ENCODE assay signal across 1 cellular context in the genomic region with DNA sequence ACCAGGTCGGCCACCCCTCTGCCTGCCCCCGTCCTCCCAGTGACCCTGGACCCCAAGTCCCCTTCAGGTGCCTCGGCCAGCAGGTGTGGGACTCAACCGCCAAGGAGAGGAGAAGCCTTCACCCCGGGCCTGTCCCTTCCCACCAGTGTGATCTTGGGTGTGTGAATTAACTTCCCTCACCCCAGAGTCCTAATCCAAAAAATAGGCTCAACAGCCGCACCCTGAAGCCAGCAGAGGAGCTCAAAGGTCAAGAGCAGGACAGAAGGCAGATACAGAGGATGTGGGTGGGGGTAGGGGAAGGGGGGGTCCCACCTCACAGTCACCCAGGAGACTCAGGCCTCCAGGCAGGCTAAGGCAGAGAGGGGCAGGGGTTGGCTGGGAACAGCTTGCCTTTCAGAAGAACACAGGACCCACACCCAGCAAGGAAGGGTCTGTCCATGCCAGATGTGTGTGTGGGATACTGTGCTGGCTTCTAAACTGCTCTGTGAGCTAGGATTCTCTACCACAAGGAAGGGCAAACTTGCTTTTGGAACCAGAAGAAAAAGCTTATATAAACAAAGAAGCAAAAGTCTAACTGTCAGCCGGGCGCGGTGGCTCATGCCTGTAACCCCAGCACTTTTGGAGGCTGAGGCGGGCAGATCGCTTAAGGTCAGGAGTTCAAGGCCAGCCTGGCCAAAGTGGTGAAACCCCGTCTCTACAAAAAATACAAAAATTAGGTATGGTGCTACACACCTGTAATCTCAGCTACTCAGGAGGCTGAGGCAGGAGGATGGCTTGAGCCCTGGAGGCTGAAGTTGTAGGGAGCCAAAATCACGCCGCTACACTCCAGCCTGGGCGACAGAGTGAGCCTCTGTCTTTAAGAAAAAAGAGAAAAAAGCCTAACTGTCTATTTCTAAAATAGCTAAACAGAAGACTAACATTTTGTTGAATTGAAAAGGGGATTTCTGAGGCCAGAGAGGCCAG.
A peak's percentile ranks its signal among the peaks of the same experiment; 100 is the strongest.
TF ChIP-seq lines count a peak whose summit lies in the region.

No MANE protein-coding gene starts in this region.

TF ChIP-seq in HepG2, 621 proteins besides CTCF, POLR2A, EP300 and RAD21:
- TF ChIP-seq, protein P1, sequence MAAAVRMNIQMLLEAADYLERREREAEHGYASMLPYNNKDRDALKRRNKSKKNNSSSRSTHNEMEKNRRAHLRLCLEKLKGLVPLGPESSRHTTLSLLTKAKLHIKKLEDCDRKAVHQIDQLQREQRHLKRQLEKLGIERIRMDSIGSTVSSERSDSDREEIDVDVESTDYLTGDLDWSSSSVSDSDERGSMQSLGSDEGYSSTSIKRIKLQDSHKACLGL (CRISPR knock-in tag; IDR thresholded peaks at IDR 0.05) = 0 out of 2 replicates have a peak, but pooled peaks have one; percentile 7
- peak; percentile 52; the same call in 1 of the 2 replicates for TF ChIP-seq ZMYM3 (CRISPR knock-in tag; IDR thresholded peaks at IDR 0.05)
- TF ChIP-seq, protein P2, sequence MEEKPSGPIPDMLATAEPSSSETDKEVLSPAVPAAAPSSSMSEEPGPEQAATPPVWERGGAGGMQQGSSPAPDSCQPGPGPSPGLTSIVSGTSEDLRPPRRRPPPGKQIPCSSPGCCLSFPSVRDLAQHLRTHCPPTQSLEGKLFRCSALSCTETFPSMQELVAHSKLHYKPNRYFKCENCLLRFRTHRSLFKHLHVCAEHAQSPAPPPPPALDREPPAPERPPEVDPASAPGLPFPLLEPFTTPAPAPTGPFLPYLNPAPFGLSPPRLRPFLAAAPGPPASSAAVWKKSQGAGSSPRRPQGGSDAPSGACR (CRISPR knock-in tag; IDR thresholded peaks at IDR 0.05) = no peak
- TF ChIP-seq CEBPG (CRISPR knock-in tag; IDR thresholded peaks at IDR 0.05) = 0 out of 2 replicates have a peak, but pooled peaks have one; percentile 11
- TF ChIP-seq NR2F6 (IDR thresholded peaks at IDR 0.05) = peak; percentile 76
- TF ChIP-seq NR2F6 (CRISPR knock-in tag; IDR thresholded peaks at IDR 0.05) = peak; percentile 63
- TF ChIP-seq, protein P3, sequence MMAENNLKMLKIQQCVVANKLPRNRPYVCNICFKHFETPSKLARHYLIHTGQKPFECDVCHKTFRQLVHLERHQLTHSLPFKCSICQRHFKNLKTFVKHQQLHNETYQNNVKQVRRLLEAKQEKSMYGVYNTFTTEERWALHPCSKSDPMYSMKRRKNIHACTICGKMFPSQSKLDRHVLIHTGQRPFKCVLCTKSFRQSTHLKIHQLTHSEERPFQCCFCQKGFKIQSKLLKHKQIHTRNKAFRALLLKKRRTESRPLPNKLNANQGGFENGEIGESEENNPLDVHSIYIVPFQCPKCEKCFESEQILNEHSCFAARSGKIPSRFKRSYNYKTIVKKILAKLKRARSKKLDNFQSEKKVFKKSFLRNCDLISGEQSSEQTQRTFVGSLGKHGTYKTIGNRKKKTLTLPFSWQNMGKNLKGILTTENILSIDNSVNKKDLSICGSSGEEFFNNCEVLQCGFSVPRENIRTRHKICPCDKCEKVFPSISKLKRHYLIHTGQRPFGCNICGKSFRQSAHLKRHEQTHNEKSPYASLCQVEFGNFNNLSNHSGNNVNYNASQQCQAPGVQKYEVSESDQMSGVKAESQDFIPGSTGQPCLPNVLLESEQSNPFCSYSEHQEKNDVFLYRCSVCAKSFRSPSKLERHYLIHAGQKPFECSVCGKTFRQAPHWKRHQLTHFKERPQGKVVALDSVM (CRISPR knock-in tag; IDR thresholded peaks at IDR 0.05) = peak; percentile 94
- no peak for TF ChIP-seq MEIS2 (CRISPR knock-in tag; IDR thresholded peaks at IDR 0.05)
- 0 out of 2 replicates have a peak, but pooled peaks have one; percentile 41 for TF ChIP-seq ZNF572 (CRISPR knock-in tag; IDR thresholded peaks at IDR 0.05)
- 0 out of 2 replicates have a peak, but pooled peaks have one; percentile 34 for TF ChIP-seq ZNF670 (CRISPR knock-in tag; IDR thresholded peaks at IDR 0.05; ENCODE audit: borderline replicate concordance)
- 0 out of 2 replicates have a peak, but pooled peaks have one; percentile 59 for TF ChIP-seq ZSCAN31 (CRISPR knock-in tag; IDR thresholded peaks at IDR 0.05; ENCODE audit: low read depth)
- TF ChIP-seq TCF7 (IDR thresholded peaks at IDR 0.05; ENCODE audit: low read depth) = no peak
- 0 out of 2 replicates have a peak, but pooled peaks have one; percentile 7 for TF ChIP-seq HNF4A (CRISPR knock-in tag; IDR thresholded peaks at IDR 0.05)
- peak; percentile 16 for TF ChIP-seq RBM22 (optimal IDR thresholded peaks at IDR 0.05; ENCODE audit: low read length)
- TF ChIP-seq ZNF501 (CRISPR knock-in tag; IDR thresholded peaks at IDR 0.05) = peak; percentile 69
- TF ChIP-seq, protein P4, sequence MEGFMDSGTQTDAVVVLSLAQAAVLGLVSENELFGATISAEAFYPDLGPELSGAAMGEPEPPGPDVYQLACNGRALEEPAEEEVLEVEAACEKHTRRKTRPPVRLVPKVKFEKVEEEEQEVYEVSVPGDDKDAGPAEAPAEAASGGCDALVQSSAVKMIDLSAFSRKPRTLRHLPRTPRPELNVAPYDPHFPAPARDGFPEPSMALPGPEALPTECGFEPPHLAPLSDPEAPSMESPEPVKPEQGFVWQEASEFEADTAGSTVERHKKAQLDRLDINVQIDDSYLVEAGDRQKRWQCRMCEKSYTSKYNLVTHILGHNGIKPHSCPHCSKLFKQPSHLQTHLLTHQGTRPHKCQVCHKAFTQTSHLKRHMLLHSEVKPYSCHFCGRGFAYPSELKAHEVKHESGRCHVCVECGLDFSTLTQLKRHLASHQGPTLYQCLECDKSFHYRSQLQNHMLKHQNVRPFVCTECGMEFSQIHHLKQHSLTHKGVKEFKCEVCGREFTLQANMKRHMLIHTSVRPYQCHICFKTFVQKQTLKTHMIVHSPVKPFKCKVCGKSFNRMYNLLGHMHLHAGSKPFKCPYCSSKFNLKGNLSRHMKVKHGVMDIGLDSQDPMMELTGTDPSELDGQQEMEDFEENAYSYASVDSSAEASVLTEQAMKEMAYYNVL (CRISPR knock-in tag; IDR thresholded peaks at IDR 0.05; ENCODE audit: borderline replicate concordance) = no peak
- 0 out of 2 replicates have a peak, but pooled peaks have one; percentile 22 for TF ChIP-seq ZNF772 (CRISPR knock-in tag; IDR thresholded peaks at IDR 0.05)
- peak; percentile 26; the same call in 1 of the 2 replicates for TF ChIP-seq RARA (CRISPR knock-in tag; IDR thresholded peaks at IDR 0.05)
